In the genomic region with DNA sequence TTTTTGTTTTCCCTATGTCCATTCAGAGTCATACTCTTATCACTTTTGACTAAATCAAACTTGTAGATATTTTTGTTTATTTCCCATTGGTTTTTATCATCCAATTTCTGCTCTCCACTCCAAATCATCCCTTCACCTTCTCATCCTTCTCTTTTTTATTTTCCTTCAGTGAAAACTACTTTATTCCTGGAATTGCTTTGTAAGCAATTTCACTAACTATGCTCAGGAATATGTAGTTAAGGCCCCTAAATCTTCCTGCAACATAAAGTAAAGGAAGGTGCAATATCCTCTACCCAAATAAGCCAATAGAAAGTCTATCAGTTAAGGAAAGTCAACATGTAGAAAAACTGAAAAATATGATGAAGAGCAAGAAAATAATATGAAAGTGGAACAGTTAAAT, we compare ENCODE assay signal across 35 cellular contexts.
"Had no signal": no experiment of that assay in that cellular context is flagged by ENCODE, and none has a peak within 500 bp of the region (broad histone marks: within the 10 kb centered on the region; RNA-seq: fewer than 3 reads in every experiment).

No MANE protein-coding gene starts in this region.

- DNase-seq: Kasumi-1, MG63, MM.1S, MV-4-11, NCI-H1048, NCI-H1092, NCI-H1092 treated with DMSO at 0.1 percent for 48 hours, NCI-H1105, NCI-H1105 treated with DMSO at 0.1 percent for 48 hours, NCI-H1417, NCI-H1417 treated with DMSO at 0.1 percent for 48 hours, NCI-H1436, NCI-H1436 treated with DMSO at 0.1 percent for 48 hours, NCI-H146, NCI-H1694, NCI-H1694 treated with DMSO at 0.1 percent for 48 hours, NCI-H187, NCI-H187 treated with DMSO at 0.1 percent for 48 hours, NCI-H1930, NCI-H2029, NCI-H2029 treated with DMSO at 0.1 percent for 48 hours, NCI-H2081, NCI-H2081 treated with DMSO at 0.1 percent for 48 hours, NCI-H2107, NCI-H2171, NCI-H2171 treated with DMSO at 0.1 percent for 48 hours, NCI-H2227 treated with DMSO at 0.1 percent for 48 hours, NCI-H226, NCI-H345, NCI-H446, NCI-H446 treated with DMSO at 0.1 percent for 48 hours, NCI-H510A, NCI-H510A treated with DMSO at 0.1 percent for 48 hours, NCI-H524, NCI-H524 treated with DMSO at 0.1 percent for 48 hours had no signal

- H3K27me3 ChIP-seq: MG63 had no signal

- H3K9me3 ChIP-seq: MG63 had no signal

- H3K36me3 ChIP-seq: MG63 had no signal

- H3K4me3 ChIP-seq: MG63 had no signal
